In genomic region chr9:6904366-6904765, GRCh38 we compare ENCODE assay signal across 17 cellular contexts.
"Had no signal": no experiment of that assay in that cellular context is flagged by ENCODE, and none has a peak within 500 bp of the region (broad histone marks: within the 10 kb centered on the region; RNA-seq: fewer than 3 reads in every experiment).

No MANE protein-coding gene starts in this region.

- DNase-seq: activated CD8-positive, alpha-beta memory T cell treated with anti-CD3 and anti-CD28 coated beads, Interleukin-2, amount 10 ng/mL, durations not matched to agents 7 days and 5 days; activated CD8-positive, alpha-beta T cell treated with anti-CD3 and anti-CD28 coated beads, Interleukin-2, amount 10 ng/mL, durations not matched to agents 7 days and 5 days; activated naive CD4-positive, alpha-beta T cell; activated naive CD8-positive, alpha-beta T cell treated with anti-CD3 and anti-CD28 coated beads for 36 hours; activated T-cell treated with anti-CD3 and anti-CD28 coated beads, Interleukin-2, amount 50 U/mL, for 72 hours; adrenal gland; endodermal cell; foreskin keratinocyte; heart right ventricle; naive B cell; nephron progenitor cell; stimulated activated CD4-positive, alpha-beta T cell treated with anti-CD3 and anti-CD28 coated beads, Interleukin-12 subunit alpha, Interleukin-12 subunit beta, amount 100 ng/mL, for 4 hours; stimulated activated CD4-positive, alpha-beta T cell treated with anti-CD3 and anti-CD28 coated beads, Interleukin-4, amount 100 ng/mL, for 1 hour; stimulated activated naive CD8-positive, alpha-beta T cell treated with anti-CD3 and anti-CD28 coated beads, Interleukin-15, Interleukin-2, amounts not matched to agents 100 U/mL and 50 U/mL, for 24 hours; T-helper 2 cell had no signal

- ATAC-seq: activated CD8-positive, alpha-beta memory T cell treated with anti-CD3 and anti-CD28 coated beads, Interleukin-2, amount 10 ng/mL, durations not matched to agents 7 days and 5 days; activated CD8-positive, alpha-beta T cell treated with anti-CD3 and anti-CD28 coated beads, Interleukin-2, amount 10 ng/mL, durations not matched to agents 7 days and 5 days; activated T-cell treated with anti-CD3 and anti-CD28 coated beads, Interleukin-2, amount 50 U/mL, for 72 hours; foreskin keratinocyte; heart right ventricle; sciatic nerve; stimulated activated naive CD8-positive, alpha-beta T cell treated with anti-CD3 and anti-CD28 coated beads, Interleukin-15, Interleukin-2, amounts not matched to agents 100 U/mL and 50 U/mL, for 24 hours; WTC11 had no signal
